In genomic region chr17:45785373-45786193, GRCh38 we compare ENCODE assay signal across 12 cellular contexts. TPM values are rescaled to one million over a fixed set of nuclear protein-coding genes. Genes with fewer than 3 reads are reported as not detected.
A peak's percentile ranks its signal among the peaks of the same experiment; 100 is the strongest.
DNase-seq lines count a peak whose midpoint lies in the region; ATAC-seq and TF ChIP-seq lines count a peak whose summit lies in the region.
"Had no signal": no experiment of that assay in that cellular context is flagged by ENCODE, and none has a peak within 500 bp of the region (broad histone marks: within the 10 kb centered on the region; RNA-seq: fewer than 3 reads in every experiment).

No MANE protein-coding gene starts in this region.

- ATAC-seq in heart right ventricle (peak in 3 of 8 donors; percentile 10 to 12 (median 12)), Right ventricle myocardium inferior (no peak), upper lobe of right lung (peak; percentile 36)
- ATAC-seq in naive thymus-derived CD4-positive, alpha-beta T cell, result no peak

- no peaks in the 10 kb centered on the region for H3K79me2 ChIP-seq in PC-9 (ENCODE audit: low read depth)

- POLR2A ChIA-PET in naive thymus-derived CD4-positive, alpha-beta T cell (lab: Charles Lee), result no interaction called here
- POLR2A ChIA-PET in PC-9 (lab: Charles Lee; ENCODE audit: unreplicated experiment), result no interaction called here

- peaks cover 0 to 24% (median 20%) of the 10 kb centered on the region in 9 donors for H3K4me1 ChIP-seq in heart right ventricle
- no peaks in the 10 kb centered on the region for H3K4me1 ChIP-seq in naive thymus-derived CD4-positive, alpha-beta T cell (ENCODE audit: control insufficient read depth in 2 of 2, insufficient read depth in 2 of 2, low read length in 2 of 2)
- peaks cover 20% of the 10 kb centered on the region for H3K4me1 ChIP-seq in upper lobe of right lung
- H3K4me1 ChIP-seq in PC-9 (replicated peaks; ENCODE audit: insufficient read depth), result no peaks in the 10 kb centered on the region

- no peaks in the 10 kb centered on the region for H3K9me3 ChIP-seq in heart right ventricle
- no peaks in the 10 kb centered on the region for H3K9me3 ChIP-seq in naive thymus-derived CD4-positive, alpha-beta T cell (ENCODE audit: control insufficient read depth in 2 of 3, low read length in 3 of 3)
- H3K9me3 ChIP-seq in upper lobe of right lung, result no peaks in the 10 kb centered on the region
- H3K9me3 ChIP-seq in PC-9 (ENCODE audit: insufficient read depth, low read depth), result no peaks in the 10 kb centered on the region

- intact Hi-C loops in heart right ventricle (cut with DNase I), result no loop called here
- intact Hi-C loops in Right ventricle myocardium inferior (cut with DNase I), result no loop called here
- intact Hi-C loops in dendritic cell treated with granulocyte-macrophage colony-stimulating factor and Interleukin-4, amounts not matched to agents 40 ng/mL and 50 ng/mL, for 4 days (cut with micrococcal nuclease), result no loop called here
- intact Hi-C loops in naive thymus-derived CD4-positive, alpha-beta T cell (cut with micrococcal nuclease), result loop anchor here in 1 of 2 donors (10.0 kb wide), 1 partner anchor 109 kb away; the partner anchor contains the start of gene MAPT
- intact Hi-C loops in upper lobe of right lung (cut with DNase I), result no loop called here
- intact Hi-C loops in PC-9 (cut with micrococcal nuclease; ENCODE audit: unreplicated experiment), result no loop called here

- peaks cover 87% of the 10 kb centered on the region for H3K27me3 Mint-ChIP-seq in dendritic cell treated with granulocyte-macrophage colony-stimulating factor and Interleukin-4, amounts not matched to agents 40 ng/mL and 50 ng/mL, for 4 days
- peaks cover 62 to 85% (median 64%) of the 10 kb centered on the region in 5 donors for H3K27me3 Mint-ChIP-seq in naive thymus-derived CD4-positive, alpha-beta T cell

- no peaks in the 10 kb centered on the region for H4K20me1 ChIP-seq in PC-9 (ENCODE audit: insufficient read depth)

- no peak for DNase-seq in heart right ventricle
- no peak for DNase-seq in Right ventricle myocardium inferior (ENCODE audit: missing footprints)
- DNase-seq in naive thymus-derived CD4-positive, alpha-beta T cell, result no peak
- no peak for DNase-seq in upper lobe of right lung
- DNase-seq in T-helper 2 cell, result no peak
- no peak for DNase-seq in putamen (ENCODE audit: low spot score)
- no peak for DNase-seq in PC-9
- DNase-seq: midbrain, NCI-H446 treated with DMSO at 0.1 percent for 48 hours had no signal

- CTCF ChIA-PET in naive thymus-derived CD4-positive, alpha-beta T cell (lab: Charles Lee), result no interaction called here
- CTCF ChIA-PET in PC-9 (lab: Charles Lee), result no interaction called here

- no peak overlapping the region for H3K4me2 ChIP-seq in PC-9

- H3K27me3 ChIP-seq in heart right ventricle, result peaks cover 8 to 97% (median 86%) of the 10 kb centered on the region in 7 donors
- peaks cover 5 to 12% of the 10 kb centered on the region in 2 donors for H3K27me3 ChIP-seq in naive thymus-derived CD4-positive, alpha-beta T cell (ENCODE audit: control insufficient read depth in 2 of 2, insufficient read depth in 2 of 2, low read length in 2 of 2)
- peaks cover 69% of the 10 kb centered on the region for H3K27me3 ChIP-seq in upper lobe of right lung
- H3K27me3 ChIP-seq in PC-9 (ENCODE audit: insufficient read depth, low read depth), result peaks cover 83% of the 10 kb centered on the region

- no peaks in the 10 kb centered on the region for H3K9me2 ChIP-seq in PC-9 (ENCODE audit: insufficient read depth)

- TF ChIP-seq CTCF in heart right ventricle (IDR thresholded peaks at IDR 0.05), result no peak
- no peak for TF ChIP-seq CTCF in upper lobe of right lung (IDR thresholded peaks at IDR 0.05)
- no peak for TF ChIP-seq CTCF in PC-9 (conservative IDR thresholded peaks at IDR 0.05)

- H3K9me3 Mint-ChIP-seq in dendritic cell treated with granulocyte-macrophage colony-stimulating factor and Interleukin-4, amounts not matched to agents 40 ng/mL and 50 ng/mL, for 4 days, result no peaks in the 10 kb centered on the region
- peaks cover 0 to 1% (median 0%) of the 10 kb centered on the region in 11 donors for H3K9me3 Mint-ChIP-seq in naive thymus-derived CD4-positive, alpha-beta T cell

- H3K4me3 Mint-ChIP-seq in dendritic cell treated with granulocyte-macrophage colony-stimulating factor and Interleukin-4, amounts not matched to agents 40 ng/mL and 50 ng/mL, for 4 days, result peak overlapping the region; percentile 70
- H3K4me3 Mint-ChIP-seq in naive thymus-derived CD4-positive, alpha-beta T cell, result peak overlapping the region; percentile 30 to 82 (median 64)

- no peaks in the 10 kb centered on the region for H3K36me3 ChIP-seq in heart right ventricle
- H3K36me3 ChIP-seq in naive thymus-derived CD4-positive, alpha-beta T cell (ENCODE audit: control insufficient read depth in 2 of 3, insufficient read depth in 3 of 3, low read length in 3 of 3), result no peaks in the 10 kb centered on the region
- no peaks in the 10 kb centered on the region for H3K36me3 ChIP-seq in upper lobe of right lung
- no peaks in the 10 kb centered on the region for H3K36me3 ChIP-seq in PC-9 (ENCODE audit: low read depth)

- H3F3A ChIP-seq in PC-9 (ENCODE audit: insufficient read depth, low read depth), result no peaks in the 10 kb centered on the region

- no peak overlapping the region for H3K27ac Mint-ChIP-seq in dendritic cell treated with granulocyte-macrophage colony-stimulating factor and Interleukin-4, amounts not matched to agents 40 ng/mL and 50 ng/mL, for 4 days
- no peak overlapping the region for H3K27ac Mint-ChIP-seq in naive thymus-derived CD4-positive, alpha-beta T cell
- H3K27ac Mint-ChIP-seq: activated CD4-positive, alpha-beta T cell treated with anti-CD3 and anti-CD28 coated beads for 36 hours; CD14-positive monocyte had no signal

- 14 to 17% methylated on average over 40 of the region's 40 CpGs for WGBS in heart right ventricle, 2 donors

- H2AFZ ChIP-seq in PC-9, result no peak overlapping the region

- H3K27ac ChIP-seq in heart right ventricle (no peak overlapping the region), upper lobe of right lung (no peak overlapping the region), PC-9 (no peak overlapping the region)
- no peak overlapping the region for H3K27ac ChIP-seq in naive thymus-derived CD4-positive, alpha-beta T cell (ENCODE audit: low read depth, low read length)

- H3K36me3 Mint-ChIP-seq in dendritic cell treated with granulocyte-macrophage colony-stimulating factor and Interleukin-4, amounts not matched to agents 40 ng/mL and 50 ng/mL, for 4 days (ENCODE audit: low read depth), result no peaks in the 10 kb centered on the region
- no peaks in the 10 kb centered on the region for H3K36me3 Mint-ChIP-seq in naive thymus-derived CD4-positive, alpha-beta T cell
- H3K36me3 Mint-ChIP-seq: CD14-positive monocyte had no signal

- H3K4me3 ChIP-seq in heart right ventricle (peak overlapping the region; percentile 29 to 64 (median 49)), upper lobe of right lung (peak overlapping the region; percentile 44), PC-9 (no peak overlapping the region)
- peak overlapping the region; percentile 44 for H3K4me3 ChIP-seq in naive thymus-derived CD4-positive, alpha-beta T cell (ENCODE audit: low read length)

- H3K4me1 Mint-ChIP-seq in dendritic cell treated with granulocyte-macrophage colony-stimulating factor and Interleukin-4, amounts not matched to agents 40 ng/mL and 50 ng/mL, for 4 days (ENCODE audit: low read depth), result peaks cover 13% of the 10 kb centered on the region
- H3K4me1 Mint-ChIP-seq in naive thymus-derived CD4-positive, alpha-beta T cell, result peaks cover 0 to 9% (median 4%) of the 10 kb centered on the region in 7 donors

- no TSS peak for BruUV-seq in PC-9 (replicated peaks; lab: Mats Ljungman, UMichigan)

RNA-seq across cellular contexts. Expression of gene CRHR1, which starts 1.5 kb away (rescaled TPM):
- total RNA-seq in heart right ventricle (under 1 TPM in 2 of 10 donors, not detected in 8; 0.30 to 0.63 TPM), Right ventricle myocardium inferior (not detected), upper lobe of right lung (not detected), PC-9 (2021) (not detected in 2 replicates)
- not detected for polyA plus RNA-seq in heart right ventricle
- total RNA-seq in naive thymus-derived CD4-positive, alpha-beta T cell, result not detected
- polyA plus RNA-seq in naive thymus-derived CD4-positive, alpha-beta T cell, result not detected
- total RNA-seq: activated CD4-positive, alpha-beta T cell treated with anti-CD3 and anti-CD28 coated beads for 36 hours had no signal
- polyA plus RNA-seq: CD14-positive monocyte had no signal

RNA-seq across cellular contexts. Expression of gene SPPL2C, which starts 59.1 kb away (rescaled TPM):
- total RNA-seq in heart right ventricle (not detected), Right ventricle myocardium inferior (not detected), upper lobe of right lung (not detected), PC-9 (2021) (not detected in 2 replicates)
- polyA plus RNA-seq in heart right ventricle, result not detected
- total RNA-seq in naive thymus-derived CD4-positive, alpha-beta T cell, result not detected
- not detected for polyA plus RNA-seq in naive thymus-derived CD4-positive, alpha-beta T cell
- total RNA-seq: activated CD4-positive, alpha-beta T cell treated with anti-CD3 and anti-CD28 coated beads for 36 hours had no signal
- polyA plus RNA-seq: CD14-positive monocyte had no signal
